Comparison of ENCODE assay signal across 8 cellular contexts in the genomic region with DNA sequence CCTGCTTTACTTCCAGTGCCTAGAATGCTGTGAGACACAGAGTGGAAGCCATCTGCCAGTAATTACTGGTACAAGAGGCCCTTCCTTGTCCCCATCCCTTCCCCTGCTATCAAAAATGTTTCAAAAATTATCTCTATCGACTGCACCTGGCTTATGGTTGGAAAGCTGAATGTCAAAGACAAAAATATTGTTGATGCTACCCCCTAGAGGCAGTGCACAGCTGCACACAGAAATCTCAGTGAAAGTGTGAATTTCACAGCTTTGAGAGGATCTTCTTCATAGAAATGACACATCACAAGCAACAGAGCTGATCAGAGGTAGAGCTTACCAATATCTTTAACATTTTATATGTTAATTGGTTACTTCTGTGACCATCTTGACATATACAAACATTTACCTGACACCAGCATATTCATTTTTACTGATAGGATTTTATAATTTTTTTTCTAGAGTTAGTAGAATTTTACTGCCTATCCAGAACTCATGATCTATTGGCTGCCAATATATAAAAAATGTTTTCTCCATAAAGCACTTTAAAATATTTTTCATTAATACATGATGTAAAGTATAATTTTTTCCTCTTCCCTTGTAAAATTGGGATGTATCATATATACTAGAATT. TPM values are rescaled to one million over a fixed set of nuclear protein-coding genes. Genes with fewer than 3 reads are reported as not detected.
DNase-seq lines count a peak whose midpoint lies in the region; ATAC-seq and TF ChIP-seq lines count a peak whose summit lies in the region.

No MANE protein-coding gene starts in this region.

- intact Hi-C loops in posterior cingulate gyrus (cut with DNase I): no loop called here

- no peaks in the 10 kb centered on the region for H3K4me1 ChIP-seq in Peyer's patch

- H3K4me3 ChIP-seq in Peyer's patch (no peak overlapping the region), MG63 (no peak overlapping the region)

- ATAC-seq in GM19455 (IDR thresholded peaks at IDR 0.05; ENCODE audit: unreplicated experiment) (peak; percentile 59), GM21360 (IDR thresholded peaks at IDR 0.05; ENCODE audit: unreplicated experiment) (no peak)

- TF ChIP-seq POLR2A in Peyer's patch (IDR thresholded peaks at IDR 0.05): no peak

- DNase-seq in COLO668 (lab: John Stamatoyannopoulos, UW; ENCODE audit: unreplicated experiment) (peak; percentile 4), Peyer's patch (no peak), kidney tubule cell (ENCODE audit: low spot score) (peak; percentile 35), MG63 (no peak), posterior cingulate gyrus (no peak), NCI-H2227 (lab: John Stamatoyannopoulos, UW; ENCODE audit: unreplicated experiment) (no peak)

- H3K27ac ChIP-seq in Peyer's patch: no peak overlapping the region

- H3K36me3 ChIP-seq in Peyer's patch (no peaks in the 10 kb centered on the region), MG63 (no peaks in the 10 kb centered on the region)

- TF ChIP-seq CTCF in Peyer's patch (IDR thresholded peaks at IDR 0.05): peak in 5 of 6 experiments; percentile 19 to 46 (median 40)

- no peaks in the 10 kb centered on the region for H3K9me3 ChIP-seq in Peyer's patch
- H3K9me3 ChIP-seq in MG63: no peaks in the 10 kb centered on the region

- H3K27me3 ChIP-seq in Peyer's patch (no peaks in the 10 kb centered on the region), MG63 (peaks cover 3% of the 10 kb centered on the region; the same call in 1 of the 2 replicates)

RNA-seq across cellular contexts. Expression of gene TMEM132B, which starts 17.1 kb away (rescaled TPM):
- total RNA-seq in Peyer's patch: 1 to 10 TPM in 1 of 4 donors, under 1 TPM in 2, not detected in 1; 0.13 to 1.7 (median 0.38) TPM
- total RNA-seq in MG63 (2014; rRNA removed; shearing (Covaris generic); ENCODE audit: low replicate concordance): 0.07 and 0.53 TPM in 2 replicates

Comparison
In these comparisons a context has a peak if more than half of its experiments do, and no peak if none do; other contexts are left out.
1. DNase-seq: peak in COLO668 (single experiment) and kidney tubule cell (single experiment); none in Peyer's patch (0 of 3), MG63 (single experiment), posterior cingulate gyrus (0 of 10) and NCI-H2227 (single experiment).